Comparison of ENCODE assay signal across 9 cellular contexts in the genomic region with DNA sequence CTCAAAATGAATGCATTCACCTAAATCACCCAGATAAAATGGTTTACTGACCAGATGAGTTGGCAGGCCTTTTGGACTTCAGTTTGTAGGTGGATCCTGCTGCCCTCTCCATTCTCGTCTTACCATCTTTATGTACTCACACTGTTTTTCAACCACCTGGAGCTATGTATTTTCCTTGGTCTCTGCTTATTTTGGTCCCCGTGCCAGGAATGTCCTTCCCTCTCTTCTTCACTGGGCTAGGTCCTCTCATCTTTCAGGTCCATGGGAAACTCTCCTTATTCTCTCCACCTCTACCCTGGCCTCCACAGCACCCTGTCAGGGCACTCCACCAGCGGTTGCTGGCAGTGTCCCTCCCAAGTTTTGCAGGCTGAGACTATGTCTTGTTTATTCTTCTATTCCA. TPM values are rescaled to one million over a fixed set of nuclear protein-coding genes. Genes with fewer than 3 reads are reported as not detected.
DNase-seq lines count a peak whose midpoint lies in the region; ATAC-seq, FAIRE-seq and TF ChIP-seq lines count a peak whose summit lies in the region.
"Had no signal": no experiment of that assay in that cellular context is flagged by ENCODE, and none has a peak within 500 bp of the region (broad histone marks: within the 10 kb centered on the region; RNA-seq: fewer than 3 reads in every experiment).

No MANE protein-coding gene starts in this region.

- intact Hi-C loops in breast epithelium (cut with DNase I; ENCODE audit: low total_unique reads) = no loop called here
- intact Hi-C loops in mammary epithelial cell (cut with micrococcal nuclease) = no loop called here
- intact Hi-C loops in OCI-LY7 (cut with micrococcal nuclease; ENCODE audit: unreplicated experiment) = loop anchor here (5.0 kb wide), 1 partner anchor 78 kb away; no protein-coding TSS in a partner anchor

- H3K79me2 ChIP-seq in mammary epithelial cell (ENCODE audit: insufficient read depth, low read length) (no peaks in the 10 kb centered on the region), OCI-LY7 (ENCODE audit: insufficient read depth, low read depth, low read length) (peaks cover 64% of the 10 kb centered on the region; the same call in 1 of the 2 replicates), hepatocyte (peaks cover 6% of the 10 kb centered on the region)

- H3K9me2 ChIP-seq in OCI-LY7 (ENCODE audit: insufficient read depth, low read length) (no peaks in the 10 kb centered on the region), hepatocyte (replicated peaks; ENCODE audit: insufficient read depth) (no peaks in the 10 kb centered on the region)

- no peak overlapping the region for H3K4me3 ChIP-seq in breast epithelium
- H3K4me3 ChIP-seq in mammary epithelial cell (replicated peaks in 1 of 3; ENCODE audit: insufficient read depth in 1 of 3, low read depth in 2 of 3, low read length in 3 of 3) = no peak overlapping the region
- peak overlapping the region; percentile 82 for H3K4me3 ChIP-seq in OCI-LY7 (ENCODE audit: low read depth, low read length, poor library complexity, severe bottlenecking)
- H3K4me3 ChIP-seq in hepatocyte = no peak overlapping the region
- H3K4me3 ChIP-seq in thoracic aorta = peak overlapping the region; percentile 77
- no peak overlapping the region for H3K4me3 ChIP-seq in BE2C (ENCODE audit: low read depth, low read length)
- H3K4me3 ChIP-seq: neural progenitor cell had no signal

- no peak for FAIRE-seq in D721Med (lab: Jason Lieb, UNC)

- H3K9me3 ChIP-seq in breast epithelium (no peaks in the 10 kb centered on the region), mammary epithelial cell (replicated peaks; ENCODE audit: insufficient read depth, low read length) (no peaks in the 10 kb centered on the region), OCI-LY7 (ENCODE audit: low read length) (no peaks in the 10 kb centered on the region), hepatocyte (ENCODE audit: low read depth) (no peaks in the 10 kb centered on the region), thoracic aorta (no peaks in the 10 kb centered on the region), BE2C (no peaks in the 10 kb centered on the region)

- in situ Hi-C loops in mammary epithelial cell (cut with MboI; ENCODE audit: low sequenced_read_pairs in 2 of 2) = no loop called here

- DNase-seq in breast epithelium (ENCODE audit: low spot score in 2 of 2) (no peak), mammary epithelial cell (no peak), OCI-LY7 (ENCODE audit: low spot score) (no peak), hepatocyte (ENCODE audit: low spot score) (no peak), thoracic aorta (ENCODE audit: low spot score) (no peak), D721Med (ENCODE audit: insufficient read length, low spot score) (no peak), BE2C (no peak), GM03348 (ENCODE audit: low spot score) (no peak)

- H3K27me3 ChIP-seq in breast epithelium (no peaks in the 10 kb centered on the region), mammary epithelial cell (ENCODE audit: insufficient read depth, low read length) (peaks cover 20% of the 10 kb centered on the region), hepatocyte (no peaks in the 10 kb centered on the region), thoracic aorta (replicated peaks; ENCODE audit: insufficient read depth) (no peaks in the 10 kb centered on the region), BE2C (peaks cover 36% of the 10 kb centered on the region)

- no peak for ATAC-seq in thoracic aorta (ENCODE audit: insufficient number of reproducible peaks, low FRiP score, low read depth)

- no peak overlapping the region for H2AFZ ChIP-seq in mammary epithelial cell (ENCODE audit: low read depth, low read length)
- H2AFZ ChIP-seq in OCI-LY7 (ENCODE audit: low read length) = peak overlapping the region; percentile 1; the same call in 1 of the 2 replicates
- H2AFZ ChIP-seq in hepatocyte = no peak overlapping the region
- H2AFZ ChIP-seq: neural progenitor cell had no signal

- no TSS peak for BruUV-seq in mammary epithelial cell (replicated peaks; lab: Mats Ljungman, UMichigan)
- no TSS peak for BruUV-seq in OCI-LY7 (replicated peaks; lab: Mats Ljungman, UMichigan)

- CTCF ChIA-PET in mammary epithelial cell (lab: Charles Lee; ENCODE audit: low non-redundant PET) = no interaction called here
- CTCF ChIA-PET in OCI-LY7 (lab: Charles Lee; ENCODE audit: unreplicated experiment) = no interaction called here

- H3K27ac ChIP-seq in breast epithelium (peak overlapping the region; percentile 16 to 21), mammary epithelial cell (ENCODE audit: insufficient read depth, low read depth, low read length) (no peak overlapping the region), OCI-LY7 (ENCODE audit: low read depth, low read length, poor library complexity, severe bottlenecking) (peak overlapping the region; percentile 26), hepatocyte (peak overlapping the region; percentile 4), thoracic aorta (no peak overlapping the region)
- H3K27ac ChIP-seq: neural progenitor cell had no signal

- TF ChIP-seq POLR2A in breast epithelium (IDR thresholded peaks at IDR 0.05) = no peak

- H3K4me2 ChIP-seq in mammary epithelial cell (ENCODE audit: insufficient read depth, low read depth, low read length) (no peak overlapping the region), OCI-LY7 (ENCODE audit: low read length) (peak overlapping the region; percentile 80), hepatocyte (peak overlapping the region; percentile 90)
- H3K4me2 ChIP-seq: neural progenitor cell had no signal

- H3K36me3 ChIP-seq in breast epithelium = no peaks in the 10 kb centered on the region
- no peaks in the 10 kb centered on the region for H3K36me3 ChIP-seq in mammary epithelial cell (ENCODE audit: insufficient read depth, low read length)
- no peaks in the 10 kb centered on the region for H3K36me3 ChIP-seq in OCI-LY7 (ENCODE audit: insufficient read depth, low read length)
- no peaks in the 10 kb centered on the region for H3K36me3 ChIP-seq in hepatocyte (replicated peaks; ENCODE audit: insufficient read depth, low read depth)
- no peaks in the 10 kb centered on the region for H3K36me3 ChIP-seq in thoracic aorta
- no peaks in the 10 kb centered on the region for H3K36me3 ChIP-seq in BE2C
- H3K36me3 ChIP-seq: neural progenitor cell had no signal

- POLR2A ChIA-PET in OCI-LY7 (lab: Charles Lee) = interaction anchor here (0.7 to 1.7 kb wide), 5 partner anchors 8 to 46 kb away, joined by 3 to 7 read pairs (median 4); no protein-coding TSS in a partner anchor

- 58% methylated on average over 3 of the region's 3 CpGs for WGBS in mammary epithelial cell (ENCODE audit: low coverage, missing lambda C conversion rate)
- 90% methylated on average over 3 of the region's 3 CpGs for WGBS in hepatocyte (ENCODE audit: low lambda C conversion rate, missing lambda C conversion rate)

- H3K4me1 ChIP-seq in breast epithelium (no peaks in the 10 kb centered on the region), mammary epithelial cell (ENCODE audit: insufficient read depth, low read length) (peaks cover 6% of the 10 kb centered on the region), OCI-LY7 (ENCODE audit: insufficient read depth, low read length, poor library complexity, severe bottlenecking) (peaks cover 73% of the 10 kb centered on the region), hepatocyte (ENCODE audit: insufficient read depth) (peaks cover 11% of the 10 kb centered on the region), thoracic aorta (ENCODE audit: control insufficient read depth in 1 of 2, low read depth in 2 of 2) (peaks cover 0 to 4% of the 10 kb centered on the region in 2 donors), BE2C (no peaks in the 10 kb centered on the region)
- H3K4me1 ChIP-seq: neural progenitor cell had no signal

- TF ChIP-seq CTCF in breast epithelium (IDR thresholded peaks at IDR 0.05) (no peak), mammary epithelial cell (conservative IDR thresholded peaks at IDR 0.05 in 1 of 2, IDR thresholded peaks at IDR 0.05 in 1 of 2; ENCODE audit: extremely low read depth in 1 of 2, insufficient read depth in 1 of 2, low read depth in 1 of 2, low read length in 2 of 2) (no peak), OCI-LY7 (conservative IDR thresholded peaks at IDR 0.05; ENCODE audit: low read length) (no peak), hepatocyte (IDR thresholded peaks at IDR 0.05; ENCODE audit: poor library complexity) (no peak), thoracic aorta (IDR thresholded peaks at IDR 0.05) (no peak), D721Med (IDR thresholded peaks at IDR 0.05; ENCODE audit: insufficient read depth, missing control alignments) (no peak), BE2C (IDR thresholded peaks at IDR 0.05; ENCODE audit: low read depth, low read length) (no peak)

- H4K20me1 ChIP-seq in mammary epithelial cell (ENCODE audit: insufficient read depth, low read length) (no peaks in the 10 kb centered on the region), OCI-LY7 (ENCODE audit: insufficient read depth, low read length) (no peaks in the 10 kb centered on the region), hepatocyte (ENCODE audit: insufficient read depth, poor library complexity, severe bottlenecking) (no peaks in the 10 kb centered on the region)

- dilution Hi-C loops in mammary epithelial cell (cut with HindIII; ENCODE audit: low sequenced_read_pairs) = no loop called here

- H3K9ac ChIP-seq in mammary epithelial cell (ENCODE audit: insufficient read depth, low read length) = no peak overlapping the region
- H3K9ac ChIP-seq: neural progenitor cell had no signal

RNA-seq across cellular contexts. Expression of a gene that starts 2.6 kb away (rescaled TPM):
- total RNA-seq in breast epithelium (10 to 100 TPM in 1 of 3 donors, 1 to 10 TPM in 2; 3.3 to 13.2 (median 4.0) TPM), mammary epithelial cell (under 1 TPM in 1 of 2 donors, not detected in 1; under 0.01 TPM), OCI-LY7 (2022) (9.3 and 9.9 TPM in 2 replicates), hepatocyte (2.6 and 3.0 TPM in 2 replicates), thoracic aorta (1 to 10 TPM; 5.7 to 9.0 TPM)
- polyA plus RNA-seq in mammary epithelial cell (not detected), hepatocyte (0.60 and 0.64 TPM in 2 replicates)
- polyA minus RNA-seq in mammary epithelial cell = not detected
- 3.6 and 4.6 TPM in 2 replicates for total RNA-seq in OCI-LY7 (2014; rRNA removed; shearing (Covaris generic))
- polyA plus RNA-seq in BE2C (2012; ENCODE audit: insufficient read depth, insufficient read length, low read depth) = 0.08 TPM

Comparison
In these comparisons a context has a peak if more than half of its experiments do, and no peak if none do; other contexts are left out.
1. H3K27ac ChIP-seq: peak in breast epithelium (2 of 2), OCI-LY7 (single experiment) and hepatocyte (single experiment); none in mammary epithelial cell (single experiment) and thoracic aorta (0 of 2).
2. H3K4me3 ChIP-seq: peak in OCI-LY7 (single experiment) and thoracic aorta (single experiment); none in breast epithelium (0 of 3), mammary epithelial cell (0 of 3), hepatocyte (single experiment) and BE2C (single experiment).